In genomic region chr1:28577738-28578536, GRCh38 we compare ENCODE assay signal across 10 cellular contexts. TPM values are rescaled to one million over a fixed set of nuclear protein-coding genes. Genes with fewer than 3 reads are reported as not detected.
DNase-seq lines count a peak whose midpoint lies in the region; ATAC-seq and TF ChIP-seq lines count a peak whose summit lies in the region.
"Had no signal": no experiment of that assay in that cellular context is flagged by ENCODE, and none has a peak within 500 bp of the region (broad histone marks: within the 10 kb centered on the region; RNA-seq: fewer than 3 reads in every experiment).

No MANE protein-coding gene starts in this region.

- peaks cover 25% of the 10 kb centered on the region for H3K4me1 Mint-ChIP-seq in activated T-helper 17 cell treated with anti-CD3 and anti-CD28 coated beads, Interleukin-2, amount 50 U/mL, for 72 hours
- H3K4me1 Mint-ChIP-seq in neural progenitor cell: peaks cover 22% of the 10 kb centered on the region

- 65% methylated on average over 6 of the region's 6 CpGs for WGBS in prostate gland

- no peak overlapping the region for H3K4me2 ChIP-seq in neural progenitor cell

- in situ Hi-C loops in KBM-7 (cut with MboI; ENCODE audit: low pct_unique_long_range_greater_than_20kb, low sequenced_read_pairs): no loop called here

- TF ChIP-seq POLR2A in prostate gland (IDR thresholded peaks at IDR 0.05): no peak

- peaks cover 25% of the 10 kb centered on the region for H3K79me2 ChIP-seq in neural progenitor cell (ENCODE audit: low read depth)

- no peak overlapping the region for H3K9ac ChIP-seq in neural progenitor cell

- DNase-seq in NCI-H82 (lab: John Stamatoyannopoulos, UW): peak; percentile 63
- no peak for DNase-seq in NCI-H82 treated with DMSO at 0.1 percent for 48 hours (lab: John Stamatoyannopoulos, UW; ENCODE audit: unreplicated experiment)
- peak; percentile 23 for DNase-seq in KBM-7
- DNase-seq in neural progenitor cell (ENCODE audit: low spot score): no peak
- no peak for DNase-seq in prostate gland (ENCODE audit: low spot score)
- no peak for DNase-seq in HuH-7 (ENCODE audit: low spot score)
- no peak for DNase-seq in GOT3 (lab: John Stamatoyannopoulos, UW)
- DNase-seq: ACHN, heart left ventricle had no signal

- peaks cover 55% of the 10 kb centered on the region for H3F3A ChIP-seq in neural progenitor cell (ENCODE audit: low read depth)

- TF ChIP-seq CTCF in neural progenitor cell (IDR thresholded peaks at IDR 0.05) (no peak), prostate gland (IDR thresholded peaks at IDR 0.05) (no peak)

- H3K4me1 ChIP-seq in neural progenitor cell (peaks cover 11% of the 10 kb centered on the region), prostate gland (replicated peaks) (peaks cover 3% of the 10 kb centered on the region)

- no peaks in the 10 kb centered on the region for H3K27me3 Mint-ChIP-seq in activated T-helper 17 cell treated with anti-CD3 and anti-CD28 coated beads, Interleukin-2, amount 50 U/mL, for 72 hours
- peaks cover 8% of the 10 kb centered on the region for H3K27me3 Mint-ChIP-seq in neural progenitor cell (ENCODE audit: insufficient read depth, low read depth)

- peaks cover 11% of the 10 kb centered on the region for H3K27me3 ChIP-seq in neural progenitor cell
- no peaks in the 10 kb centered on the region for H3K27me3 ChIP-seq in prostate gland (replicated peaks; ENCODE audit: insufficient read depth)
- H3K27me3 ChIP-seq: heart left ventricle had no signal

- no peak overlapping the region for H3K27ac Mint-ChIP-seq in activated T-helper 17 cell treated with anti-CD3 and anti-CD28 coated beads, Interleukin-2, amount 50 U/mL, for 72 hours
- H3K27ac Mint-ChIP-seq in neural progenitor cell: no peak overlapping the region

- no peak for ATAC-seq in activated T-helper 17 cell treated with anti-CD3 and anti-CD28 coated beads, Interleukin-2, amount 50 U/mL, for 72 hours (replicated peaks)
- ATAC-seq: heart left ventricle had no signal

- no peaks in the 10 kb centered on the region for H3K36me3 ChIP-seq in neural progenitor cell
- H3K36me3 ChIP-seq in prostate gland: peaks cover 0 to 21% of the 10 kb centered on the region in 2 donors

- H3K9me3 ChIP-seq in neural progenitor cell (ENCODE audit: low read depth): no peaks in the 10 kb centered on the region
- no peaks in the 10 kb centered on the region for H3K9me3 ChIP-seq in prostate gland
- H3K9me3 ChIP-seq: heart left ventricle had no signal

- intact Hi-C loops in prostate gland (cut with DNase I): no loop called here

- no peaks in the 10 kb centered on the region for H3K9me3 Mint-ChIP-seq in activated T-helper 17 cell treated with anti-CD3 and anti-CD28 coated beads, Interleukin-2, amount 50 U/mL, for 72 hours
- no peaks in the 10 kb centered on the region for H3K9me3 Mint-ChIP-seq in neural progenitor cell

- H3K4me3 Mint-ChIP-seq in activated T-helper 17 cell treated with anti-CD3 and anti-CD28 coated beads, Interleukin-2, amount 50 U/mL, for 72 hours: peak overlapping the region; percentile 21
- H3K4me3 Mint-ChIP-seq in neural progenitor cell: peak overlapping the region; percentile 16

- H3K36me3 Mint-ChIP-seq in activated T-helper 17 cell treated with anti-CD3 and anti-CD28 coated beads, Interleukin-2, amount 50 U/mL, for 72 hours (ENCODE audit: low read depth): peaks cover 85% of the 10 kb centered on the region
- H3K36me3 Mint-ChIP-seq in neural progenitor cell: peaks cover 29% of the 10 kb centered on the region

- no peak overlapping the region for H3K4me3 ChIP-seq in neural progenitor cell
- no peak overlapping the region for H3K4me3 ChIP-seq in prostate gland
- H3K4me3 ChIP-seq: heart left ventricle had no signal

- H2AFZ ChIP-seq in neural progenitor cell (replicated peaks): no peak overlapping the region

- no peak overlapping the region for H3K27ac ChIP-seq in neural progenitor cell
- H3K27ac ChIP-seq in prostate gland: no peak overlapping the region

- peaks cover 33% of the 10 kb centered on the region for H4K20me1 ChIP-seq in neural progenitor cell (ENCODE audit: low read depth)

RNA-seq across cellular contexts. Expression of gene RAB42, which starts 14.1 kb away (rescaled TPM):
- total RNA-seq in activated T-helper 17 cell treated with anti-CD3 and anti-CD28 coated beads, Interleukin-2, amount 50 U/mL, for 72 hours: not detected
- total RNA-seq in neural progenitor cell (ENCODE audit: low replicate concordance) (2.2 and 4.2 TPM in 2 replicates), prostate gland (1 to 10 TPM in 1 of 2 donors, under 1 TPM in 1; 0.34 to 1.9 TPM)

RNA-seq across cellular contexts. Expression of gene TRNAU1AP, which starts 25.1 kb away (rescaled TPM):
- 10 to 100 TPM; 58.9 to 95.8 TPM for total RNA-seq in activated T-helper 17 cell treated with anti-CD3 and anti-CD28 coated beads, Interleukin-2, amount 50 U/mL, for 72 hours
- total RNA-seq in neural progenitor cell (ENCODE audit: low replicate concordance): 43.9 and 50.0 TPM in 2 replicates
- 10 to 100 TPM; 11.5 to 20.8 TPM for total RNA-seq in prostate gland

Comparison
In these comparisons a context has a peak if more than half of its experiments do, and no peak if none do; other contexts are left out.
1. DNase-seq: peak in NCI-H82 (single experiment) and KBM-7 (single experiment); none in NCI-H82 treated with DMSO at 0.1 percent for 48 hours (single experiment), neural progenitor cell (single experiment), prostate gland (single experiment), HuH-7 (single experiment) and GOT3 (single experiment).